21 cellular contexts compared by ENCODE assay signal in the genomic region with DNA sequence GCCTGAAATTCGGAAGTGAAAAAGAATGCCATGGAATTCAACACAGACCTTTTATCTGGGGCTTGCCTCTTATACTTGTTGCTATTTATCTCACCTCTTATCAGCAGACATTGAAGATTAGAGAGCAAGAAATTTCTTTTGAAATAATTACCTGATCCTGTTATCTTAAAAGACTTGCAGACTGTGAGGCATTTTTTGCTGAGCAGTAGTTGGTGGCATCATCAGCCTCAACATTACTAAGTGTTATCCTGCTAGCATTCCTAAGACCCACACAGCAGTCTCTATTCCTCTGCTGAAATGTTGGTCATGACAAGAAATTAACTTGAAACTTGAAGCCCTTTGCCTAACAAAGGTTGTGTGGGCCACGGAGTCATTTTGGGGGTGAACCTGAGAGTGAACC.
"Had no signal": no experiment of that assay in that cellular context is flagged by ENCODE, and none has a peak within 500 bp of the region (broad histone marks: within the 10 kb centered on the region; RNA-seq: fewer than 3 reads in every experiment).

No MANE protein-coding gene starts in this region.

- FAIRE-seq: RCC 7860 had no signal

- H3K9me3 ChIP-seq: adrenal gland, ascending aorta had no signal

- ATAC-seq: activated CD4-positive, CD25-positive, alpha-beta regulatory T cell treated with anti-CD3 and anti-CD28 coated beads, Interleukin-2, amount 50 U/mL, for 24 hours; activated CD8-positive, alpha-beta T cell treated with anti-CD3 and anti-CD28 coated beads for 36 hours; activated T-cell treated with anti-CD3 and anti-CD28 coated beads, Interleukin-2, amount 50 U/mL, for 72 hours had no signal

- H3K4me1 ChIP-seq: adrenal gland, ascending aorta had no signal

- H3K27me3 ChIP-seq: adrenal gland, ascending aorta, brain microvascular endothelial cell, cardiac muscle cell had no signal

- H3K36me3 ChIP-seq: adrenal gland, ascending aorta, brain microvascular endothelial cell, cardiac muscle cell had no signal

- H3K4me3 ChIP-seq: adrenal gland, ascending aorta, cardiac muscle cell had no signal

- DNase-seq: activated CD4-positive, alpha-beta T cell treated with anti-CD3 and anti-CD28 coated beads for 4 hours; activated CD8-positive, alpha-beta memory T cell treated with anti-CD3 and anti-CD28 coated beads, Interleukin-2, amount 50 U/mL, for 4 hours; activated CD8-positive, alpha-beta T cell treated with anti-CD3 and anti-CD28 coated beads for 36 hours; activated naive CD4-positive, alpha-beta T cell treated with anti-CD3 and anti-CD28 coated beads, Interleukin-2, amount 50 U/mL, for 16 hours; activated naive CD8-positive, alpha-beta T cell treated with anti-CD3 and anti-CD28 coated beads, Interleukin-2, amount 10 ng/mL, durations not matched to agents 7 days and 5 days; activated T-cell treated with anti-CD3 and anti-CD28 coated beads, Interleukin-2, amount 50 U/mL, for 72 hours; adrenal gland; brain microvascular endothelial cell; Kasumi-1; NCI-H1048; NCI-H146; NCI-H187 treated with DMSO at 0.1 percent for 48 hours; NCI-H2081 treated with DMSO at 0.1 percent for 48 hours; NCI-H2171; NCI-H2227 treated with DMSO at 0.1 percent for 48 hours; NCI-H69; SHP77 had no signal

- H3K27ac ChIP-seq: adrenal gland, ascending aorta, brain microvascular endothelial cell, cardiac muscle cell had no signal
